Comparison of ENCODE assay signal across 1 cellular context in genomic region chr11:102317099-102317767, GRCh38.
TF ChIP-seq lines count a peak whose summit lies in the region.

BIRC3 (plus strand) TSS chr11:102317484; CDS start chr11:102324510, 7,026 bp downstream.

TF ChIP-seq in HepG2, 621 proteins besides CTCF, POLR2A, EP300 and RAD21 (continued from another document and continues in another):
- TF ChIP-seq, protein P1, sequence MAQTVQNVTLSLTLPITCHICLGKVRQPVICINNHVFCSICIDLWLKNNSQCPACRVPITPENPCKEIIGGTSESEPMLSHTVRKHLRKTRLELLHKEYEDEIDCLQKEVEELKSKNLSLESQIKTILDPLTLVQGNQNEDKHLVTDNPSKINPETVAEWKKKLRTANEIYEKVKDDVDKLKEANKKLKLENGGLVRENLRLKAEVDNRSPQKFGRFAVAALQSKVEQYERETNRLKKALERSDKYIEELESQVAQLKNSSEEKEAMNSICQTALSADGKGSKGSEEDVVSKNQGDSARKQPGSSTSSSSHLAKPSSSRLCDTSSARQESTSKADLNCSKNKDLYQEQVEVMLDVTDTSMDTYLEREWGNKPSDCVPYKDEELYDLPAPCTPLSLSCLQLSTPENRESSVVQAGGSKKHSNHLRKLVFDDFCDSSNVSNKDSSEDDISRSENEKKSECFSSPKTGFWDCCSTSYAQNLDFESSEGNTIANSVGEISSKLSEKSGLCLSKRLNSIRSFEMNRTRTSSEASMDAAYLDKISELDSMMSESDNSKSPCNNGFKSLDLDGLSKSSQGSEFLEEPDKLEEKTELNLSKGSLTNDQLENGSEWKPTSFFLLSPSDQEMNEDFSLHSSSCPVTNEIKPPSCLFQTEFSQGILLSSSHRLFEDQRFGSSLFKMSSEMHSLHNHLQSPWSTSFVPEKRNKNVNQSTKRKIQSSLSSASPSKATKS (CRISPR knock-in tag; IDR thresholded peaks at IDR 0.05), result 0 out of 2 replicates have a peak, but pooled peaks have one; percentile 15
- TF ChIP-seq ZNF883 (CRISPR knock-in tag; IDR thresholded peaks at IDR 0.05; ENCODE audit: not compliant biosample characterization) (peak; percentile 78), ZNF264 (CRISPR knock-in tag; IDR thresholded peaks at IDR 0.05) (no peak), KDM2A (CRISPR knock-in tag; IDR thresholded peaks at IDR 0.05; ENCODE audit: borderline replicate concordance, low read depth) (peak; percentile 68; the same call in 1 of the 2 replicates), ZNF343 (CRISPR knock-in tag; IDR thresholded peaks at IDR 0.05) (0 out of 2 replicates have a peak, but pooled peaks have one; percentile 33), PHF8 (CRISPR knock-in tag; IDR thresholded peaks at IDR 0.05) (peak; percentile 47), ARNTL (CRISPR knock-in tag; IDR thresholded peaks at IDR 0.05) (0 out of 2 replicates have a peak, but pooled peaks have one; percentile 26), CC2D1A (CRISPR knock-in tag; IDR thresholded peaks at IDR 0.05) (0 out of 2 replicates have a peak, but pooled peaks have one; percentile 21), ZNF333 (CRISPR knock-in tag; IDR thresholded peaks at IDR 0.05; ENCODE audit: borderline replicate concordance) (0 out of 2 replicates have a peak, but pooled peaks have one; percentile 34), ZNF20 (CRISPR knock-in tag; IDR thresholded peaks at IDR 0.05) (no peak), PITX1 (CRISPR knock-in tag; IDR thresholded peaks at IDR 0.05) (peak; percentile 72; the same call in 1 of the 2 replicates), ZNF121 (CRISPR knock-in tag; IDR thresholded peaks at IDR 0.05) (peak; percentile 21; the same call in 1 of the 2 replicates), CENPT (CRISPR knock-in tag; IDR thresholded peaks at IDR 0.05; ENCODE audit: low read depth) (0 out of 2 replicates have a peak, but pooled peaks have one; percentile 61), IRX3 (CRISPR knock-in tag; IDR thresholded peaks at IDR 0.05; ENCODE audit: borderline replicate concordance, low read depth) (no peak), ELF3 (CRISPR knock-in tag; IDR thresholded peaks at IDR 0.05) (peak; percentile 55; the same call in 1 of the 2 replicates), YEATS4 (CRISPR knock-in tag; IDR thresholded peaks at IDR 0.05; ENCODE audit: borderline replicate concordance) (no peak), MED13 (CRISPR knock-in tag; IDR thresholded peaks at IDR 0.05) (no peak), ZNF274 (CRISPR knock-in tag; IDR thresholded peaks at IDR 0.05) (peak; percentile 70; the same call in 1 of the 2 replicates), ATF7-NPFF (CRISPR knock-in tag; IDR thresholded peaks at IDR 0.05; ENCODE audit: low read depth) (0 out of 2 replicates have a peak, but pooled peaks have one; percentile 42), ZNF746 (CRISPR knock-in tag; IDR thresholded peaks at IDR 0.05) (0 out of 2 replicates have a peak, but pooled peaks have one; percentile 57), ATRX (CRISPR knock-in tag; IDR thresholded peaks at IDR 0.05; ENCODE audit: borderline replicate concordance) (no peak), ZNF761 (CRISPR knock-in tag; conservative IDR thresholded peaks at IDR 0.05) (0 out of 2 replicates have a peak, but pooled peaks have one; percentile 56), TARDBP (CRISPR knock-in tag; IDR thresholded peaks at IDR 0.05) (peak; percentile 62; the same call in 1 of the 2 replicates), SAFB2 (CRISPR knock-in tag; IDR thresholded peaks at IDR 0.05; ENCODE audit: borderline replicate concordance, low read depth) (0 out of 2 replicates have a peak, but pooled peaks have one; percentile 63), PRMT3 (CRISPR knock-in tag; IDR thresholded peaks at IDR 0.05; ENCODE audit: borderline replicate concordance, low read depth) (0 out of 2 replicates have a peak, but pooled peaks have one; percentile 46), FOXP1 (IDR thresholded peaks at IDR 0.05) (no peak), FOXP1 (CRISPR knock-in tag; IDR thresholded peaks at IDR 0.05) (no peak), SOX6 (IDR thresholded peaks at IDR 0.05) (no peak), SOX6 (CRISPR knock-in tag; IDR thresholded peaks at IDR 0.05) (peak; percentile 63), ESRRA (CRISPR knock-in tag; IDR thresholded peaks at IDR 0.05; ENCODE audit: low read depth) (peak; percentile 51; the same call in 1 of the 2 replicates), CHCHD3 (CRISPR knock-in tag; IDR thresholded peaks at IDR 0.05) (no peak), ZNF614 (CRISPR knock-in tag; IDR thresholded peaks at IDR 0.05; ENCODE audit: borderline replicate concordance) (peak; percentile 69; the same call in 1 of the 2 replicates), ZNF788 (CRISPR knock-in tag; IDR thresholded peaks at IDR 0.05; ENCODE audit: borderline replicate concordance) (peak; percentile 63; the same call in 1 of the 2 replicates), PHF21A (CRISPR knock-in tag; IDR thresholded peaks at IDR 0.05) (peak; percentile 68), ZNF574 (CRISPR knock-in tag; IDR thresholded peaks at IDR 0.05) (peak; percentile 12; the same call in 1 of the 2 replicates), ZNF713 (CRISPR knock-in tag; IDR thresholded peaks at IDR 0.05) (no peak), MAF1 (CRISPR knock-in tag; IDR thresholded peaks at IDR 0.05; ENCODE audit: borderline replicate concordance) (no peak), SAP130 (CRISPR knock-in tag; IDR thresholded peaks at IDR 0.05; ENCODE audit: low read depth) (peak; percentile 78), TGIF2 (CRISPR knock-in tag; IDR thresholded peaks at IDR 0.05) (peak; percentile 51; the same call in 1 of the 2 replicates), THAP7 (CRISPR knock-in tag; IDR thresholded peaks at IDR 0.05) (peak; percentile 39; the same call in 1 of the 2 replicates), NRL (CRISPR knock-in tag; IDR thresholded peaks at IDR 0.05; ENCODE audit: borderline replicate concordance) (peak; percentile 96), ZGPAT (CRISPR knock-in tag; IDR thresholded peaks at IDR 0.05) (peak; percentile 27; the same call in 1 of the 2 replicates), DMAP1 (CRISPR knock-in tag; IDR thresholded peaks at IDR 0.05) (0 out of 2 replicates have a peak, but pooled peaks have one; percentile 28), MLLT10 (CRISPR knock-in tag; IDR thresholded peaks at IDR 0.05) (no peak), FOXC1 (CRISPR knock-in tag; IDR thresholded peaks at IDR 0.05; ENCODE audit: borderline replicate concordance) (0 out of 2 replicates have a peak, but pooled peaks have one; percentile 56), HOXA3 (CRISPR knock-in tag; IDR thresholded peaks at IDR 0.05) (peak; percentile 28; the same call in 1 of the 2 replicates), ZBTB38 (CRISPR knock-in tag; IDR thresholded peaks at IDR 0.05) (peak; percentile 75; the same call in 1 of the 2 replicates)
- TF ChIP-seq, protein P2, sequence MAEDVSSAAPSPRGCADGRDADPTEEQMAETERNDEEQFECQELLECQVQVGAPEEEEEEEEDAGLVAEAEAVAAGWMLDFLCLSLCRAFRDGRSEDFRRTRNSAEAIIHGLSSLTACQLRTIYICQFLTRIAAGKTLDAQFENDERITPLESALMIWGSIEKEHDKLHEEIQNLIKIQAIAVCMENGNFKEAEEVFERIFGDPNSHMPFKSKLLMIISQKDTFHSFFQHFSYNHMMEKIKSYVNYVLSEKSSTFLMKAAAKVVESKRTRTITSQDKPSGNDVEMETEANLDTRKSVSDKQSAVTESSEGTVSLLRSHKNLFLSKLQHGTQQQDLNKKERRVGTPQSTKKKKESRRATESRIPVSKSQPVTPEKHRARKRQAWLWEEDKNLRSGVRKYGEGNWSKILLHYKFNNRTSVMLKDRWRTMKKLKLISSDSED (CRISPR knock-in tag; IDR thresholded peaks at IDR 0.05), result 0 out of 2 replicates have a peak, but pooled peaks have one; percentile 70
- TF ChIP-seq, protein P3, sequence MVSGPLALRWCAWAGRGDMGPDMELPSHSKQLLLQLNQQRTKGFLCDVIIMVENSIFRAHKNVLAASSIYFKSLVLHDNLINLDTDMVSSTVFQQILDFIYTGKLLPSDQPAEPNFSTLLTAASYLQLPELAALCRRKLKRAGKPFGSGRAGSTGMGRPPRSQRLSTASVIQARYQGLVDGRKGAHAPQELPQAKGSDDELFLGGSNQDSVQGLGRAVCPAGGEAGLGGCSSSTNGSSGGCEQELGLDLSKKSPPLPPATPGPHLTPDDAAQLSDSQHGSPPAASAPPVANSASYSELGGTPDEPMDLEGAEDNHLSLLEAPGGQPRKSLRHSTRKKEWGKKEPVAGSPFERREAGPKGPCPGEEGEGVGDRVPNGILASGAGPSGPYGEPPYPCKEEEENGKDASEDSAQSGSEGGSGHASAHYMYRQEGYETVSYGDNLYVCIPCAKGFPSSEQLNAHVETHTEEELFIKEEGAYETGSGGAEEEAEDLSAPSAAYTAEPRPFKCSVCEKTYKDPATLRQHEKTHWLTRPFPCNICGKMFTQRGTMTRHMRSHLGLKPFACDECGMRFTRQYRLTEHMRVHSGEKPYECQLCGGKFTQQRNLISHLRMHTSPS (CRISPR knock-in tag; IDR thresholded peaks at IDR 0.05; ENCODE audit: low read depth), result peak; percentile 86
- TF ChIP-seq, protein P4, sequence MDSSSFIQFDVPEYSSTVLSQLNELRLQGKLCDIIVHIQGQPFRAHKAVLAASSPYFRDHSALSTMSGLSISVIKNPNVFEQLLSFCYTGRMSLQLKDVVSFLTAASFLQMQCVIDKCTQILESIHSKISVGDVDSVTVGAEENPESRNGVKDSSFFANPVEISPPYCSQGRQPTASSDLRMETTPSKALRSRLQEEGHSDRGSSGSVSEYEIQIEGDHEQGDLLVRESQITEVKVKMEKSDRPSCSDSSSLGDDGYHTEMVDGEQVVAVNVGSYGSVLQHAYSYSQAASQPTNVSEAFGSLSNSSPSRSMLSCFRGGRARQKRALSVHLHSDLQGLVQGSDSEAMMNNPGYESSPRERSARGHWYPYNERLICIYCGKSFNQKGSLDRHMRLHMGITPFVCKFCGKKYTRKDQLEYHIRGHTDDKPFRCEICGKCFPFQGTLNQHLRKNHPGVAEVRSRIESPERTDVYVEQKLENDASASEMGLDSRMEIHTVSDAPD (CRISPR knock-in tag; IDR thresholded peaks at IDR 0.05), result peak; percentile 70
- TF ChIP-seq, protein P5, sequence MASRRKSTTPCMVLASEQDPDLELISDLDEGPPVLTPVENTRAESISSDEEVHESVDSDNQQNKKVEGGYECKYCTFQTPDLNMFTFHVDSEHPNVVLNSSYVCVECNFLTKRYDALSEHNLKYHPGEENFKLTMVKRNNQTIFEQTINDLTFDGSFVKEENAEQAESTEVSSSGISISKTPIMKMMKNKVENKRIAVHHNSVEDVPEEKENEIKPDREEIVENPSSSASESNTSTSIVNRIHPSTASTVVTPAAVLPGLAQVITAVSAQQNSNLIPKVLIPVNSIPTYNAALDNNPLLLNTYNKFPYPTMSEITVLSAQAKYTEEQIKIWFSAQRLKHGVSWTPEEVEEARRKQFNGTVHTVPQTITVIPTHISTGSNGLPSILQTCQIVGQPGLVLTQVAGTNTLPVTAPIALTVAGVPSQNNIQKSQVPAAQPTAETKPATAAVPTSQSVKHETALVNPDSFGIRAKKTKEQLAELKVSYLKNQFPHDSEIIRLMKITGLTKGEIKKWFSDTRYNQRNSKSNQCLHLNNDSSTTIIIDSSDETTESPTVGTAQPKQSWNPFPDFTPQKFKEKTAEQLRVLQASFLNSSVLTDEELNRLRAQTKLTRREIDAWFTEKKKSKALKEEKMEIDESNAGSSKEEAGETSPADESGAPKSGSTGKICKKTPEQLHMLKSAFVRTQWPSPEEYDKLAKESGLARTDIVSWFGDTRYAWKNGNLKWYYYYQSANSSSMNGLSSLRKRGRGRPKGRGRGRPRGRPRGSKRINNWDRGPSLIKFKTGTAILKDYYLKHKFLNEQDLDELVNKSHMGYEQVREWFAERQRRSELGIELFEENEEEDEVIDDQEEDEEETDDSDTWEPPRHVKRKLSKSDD (CRISPR knock-in tag; IDR thresholded peaks at IDR 0.05; ENCODE audit: low read depth), result peak; percentile 81
